8 cellular contexts compared by ENCODE assay signal in genomic region chr11:45180888-45181594, GRCh38. TPM values are rescaled to one million over a fixed set of nuclear protein-coding genes. Genes with fewer than 3 reads are reported as not detected.
DNase-seq lines count a peak whose midpoint lies in the region; ATAC-seq and TF ChIP-seq lines count a peak whose summit lies in the region.

No MANE protein-coding gene starts in this region.

- 6 to 17% methylated on average over 17 to 25 of the region's 42 CpGs for WGBS in body of pancreas, 2 donors

- peak; percentile 80 for ATAC-seq in body of pancreas
- ATAC-seq in HG03097 (IDR thresholded peaks at IDR 0.05; ENCODE audit: low FRiP score, unreplicated experiment), result no peak

- DNase-seq in NCI-H2227 (lab: John Stamatoyannopoulos, UW; ENCODE audit: unreplicated experiment) (peak; percentile 81), NCI-H2227 treated with DMSO at 0.1 percent for 48 hours (lab: John Stamatoyannopoulos, UW) (no peak), SJCRH30 (peak; percentile 84 to 86), body of pancreas (peak; percentile 66 to 85 (median 77)), iPS-NIHi7 (ENCODE audit: extremely low spot score) (peak; percentile 86), SKM-1 (lab: John Stamatoyannopoulos, UW; ENCODE audit: unreplicated experiment) (no peak)
- peak; percentile 29 for DNase-seq in stimulated activated CD4-positive, alpha-beta T cell treated with anti-CD3 and anti-CD28 coated beads, Interleukin-12 subunit alpha, Interleukin-12 subunit beta, amount 100 ng/mL, for 4 hours

- TF ChIP-seq CTCF in body of pancreas (IDR thresholded peaks at IDR 0.05), result no peak

- H3K4me3 ChIP-seq in SJCRH30 (peak overlapping the region; percentile 83), body of pancreas (peak overlapping the region; percentile 27 to 28)

- H3K27ac ChIP-seq in SJCRH30 (peak overlapping the region; percentile 91), body of pancreas (peak overlapping the region; percentile 86 to 92 (median 88))

- TF ChIP-seq POLR2A in body of pancreas (IDR thresholded peaks at IDR 0.05), result peak; percentile 56 to 69 (median 64)

- H3K4me1 ChIP-seq in SJCRH30 (peaks cover 12% of the 10 kb centered on the region; the same call in 1 of the 2 replicates), body of pancreas (peaks cover 30% of the 10 kb centered on the region)

- H3K27me3 ChIP-seq in SJCRH30 (no peaks in the 10 kb centered on the region), body of pancreas (no peaks in the 10 kb centered on the region)

- intact Hi-C loops in body of pancreas (cut with DNase I), result no loop called here

- H3K36me3 ChIP-seq in SJCRH30 (peaks cover 11% of the 10 kb centered on the region; the same call in 1 of the 2 replicates), body of pancreas (replicated peaks in 1 of 2; ENCODE audit: insufficient read depth in 1 of 2, low read depth in 2 of 2) (no peaks in the 10 kb centered on the region)

- no peaks in the 10 kb centered on the region for H3K9me3 ChIP-seq in SJCRH30 (replicated peaks)
- no peaks in the 10 kb centered on the region for H3K9me3 ChIP-seq in body of pancreas

RNA-seq across cellular contexts. Expression of gene PRDM11, which starts 34.6 kb away (rescaled TPM):
- total RNA-seq in SJCRH30 (2014; rRNA removed; shearing (Covaris generic)), result 13.1 and 14.7 TPM in 2 replicates
- 1 to 10 TPM; 4.4 to 7.9 TPM for total RNA-seq in body of pancreas

Comparison
In these comparisons a context has a peak if more than half of its experiments do, and no peak if none do; other contexts are left out.
1. DNase-seq: peak in NCI-H2227 (single experiment), SJCRH30 (2 of 2), body of pancreas (4 of 4), iPS-NIHi7 (single experiment) and stimulated activated CD4-positive, alpha-beta T cell treated with anti-CD3 and anti-CD28 coated beads, Interleukin-12 subunit alpha, Interleukin-12 subunit beta, amount 100 ng/mL, for 4 hours (single experiment); none in NCI-H2227 treated with DMSO at 0.1 percent for 48 hours (single experiment) and SKM-1 (single experiment).